In the genomic region with DNA sequence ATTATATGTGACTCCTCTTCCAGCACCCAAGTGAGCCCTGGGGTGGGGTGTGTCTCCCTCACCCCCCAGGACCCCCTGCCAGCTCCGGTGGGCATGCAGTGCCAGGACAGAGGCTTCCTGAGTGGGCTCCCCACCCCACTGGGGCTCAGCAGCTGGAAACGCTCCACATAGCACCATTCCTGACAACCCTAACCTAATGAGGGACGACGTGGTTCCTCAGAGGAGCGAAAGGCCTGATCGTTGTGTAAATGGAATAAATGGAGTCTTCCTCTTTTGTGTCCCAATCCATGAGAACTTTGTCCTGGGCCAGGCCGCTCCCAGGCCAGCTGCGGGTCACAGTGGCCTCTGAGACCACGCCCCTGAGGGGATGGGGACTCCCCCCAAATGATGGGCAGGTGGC, we compare ENCODE assay signal across 21 cellular contexts. TPM values are rescaled to one million over a fixed set of nuclear protein-coding genes. Genes with fewer than 3 reads are reported as not detected.
DNase-seq lines count a peak whose midpoint lies in the region; ATAC-seq and TF ChIP-seq lines count a peak whose summit lies in the region.
"Had no signal": no experiment of that assay in that cellular context is flagged by ENCODE, and none has a peak within 500 bp of the region (broad histone marks: within the 10 kb centered on the region; RNA-seq: fewer than 3 reads in every experiment).

No MANE protein-coding gene starts in this region.

- H3K9me3 Mint-ChIP-seq in endodermal cell (no peaks in the 10 kb centered on the region), osteocyte (ENCODE audit: unreplicated experiment) (no peaks in the 10 kb centered on the region)

- H3K27ac Mint-ChIP-seq in endodermal cell, result no peak overlapping the region
- no peak overlapping the region for H3K27ac Mint-ChIP-seq in osteocyte (ENCODE audit: unreplicated experiment)
- H3K27ac Mint-ChIP-seq: CD4-positive, alpha-beta memory T cell had no signal

- H3K36me3 Mint-ChIP-seq in endodermal cell (ENCODE audit: low read depth), result no peaks in the 10 kb centered on the region
- H3K36me3 Mint-ChIP-seq in osteocyte (ENCODE audit: unreplicated experiment), result no peaks in the 10 kb centered on the region
- H3K36me3 Mint-ChIP-seq: CD4-positive, alpha-beta memory T cell had no signal

- H3K27me3 ChIP-seq in H7 (ENCODE audit: control insufficient read depth, insufficient read depth, low read length), result peaks cover 61% of the 10 kb centered on the region
- peaks cover 58% of the 10 kb centered on the region for H3K27me3 ChIP-seq in endodermal cell (ENCODE audit: control insufficient read depth, insufficient read depth, low read length, poor library complexity, severe bottlenecking)

- TF ChIP-seq CTCF in endodermal cell (conservative IDR thresholded peaks at IDR 0.05), result no peak
- no peak for TF ChIP-seq CTCF in osteocyte (IDR thresholded peaks at IDR 0.05)

- H3K4me3 Mint-ChIP-seq in endodermal cell (no peak overlapping the region), osteocyte (ENCODE audit: unreplicated experiment) (no peak overlapping the region)
- H3K4me3 Mint-ChIP-seq: CD4-positive, alpha-beta memory T cell had no signal

- DNase-seq in activated CD4-positive, CD25-positive, alpha-beta regulatory T cell treated with anti-CD3 and anti-CD28 coated beads, Interleukin-2, amount 50 U/mL, for 72 hours, result peak; percentile 17
- DNase-seq in activated CD4-positive, CD25-positive, alpha-beta regulatory T cell (lab: John Stamatoyannopoulos, UW), result no peak
- DNase-seq in H7, result peak; percentile 34
- DNase-seq in endodermal cell, result peak; percentile 15
- peak; percentile 69 for DNase-seq in osteocyte (ENCODE audit: extremely low spot score, unreplicated experiment)
- DNase-seq in stimulated activated naive CD4-positive, alpha-beta T cell treated with Interleukin-2 at 50 U/mL for 16 hours (lab: John Stamatoyannopoulos, UW), result no peak
- DNase-seq: 8988T; Calu3; CD4-positive, alpha-beta memory T cell; DMS53; NCI-H1436; NCI-H2029; NCI-H2171 treated with DMSO at 0.1 percent for 48 hours; NCI-H446 treated with DMSO at 0.1 percent for 48 hours; NCI-H748 treated with DMSO at 0.1 percent for 48 hours; OCI-M1; RPMI8226 had no signal

- no peak overlapping the region for H3K27ac ChIP-seq in endodermal cell (ENCODE audit: low read depth, low read length)

- peaks cover 64% of the 10 kb centered on the region for H3K27me3 Mint-ChIP-seq in endodermal cell (ENCODE audit: insufficient read depth)
- H3K27me3 Mint-ChIP-seq in osteocyte (ENCODE audit: unreplicated experiment), result peaks cover 72% of the 10 kb centered on the region

- 81 to 90% methylated on average over 6 to 9 of the region's 9 CpGs for WGBS in endodermal cell (ENCODE audit: insufficient coverage in 1 of 2, insufficient read length in 1 of 2), 2 experiments

- H3K9me3 ChIP-seq in endodermal cell (ENCODE audit: control insufficient read depth, low read length), result no peaks in the 10 kb centered on the region

- H3K36me3 ChIP-seq in H7 (replicated peaks; ENCODE audit: control insufficient read depth, insufficient read depth, low read length), result no peaks in the 10 kb centered on the region
- no peaks in the 10 kb centered on the region for H3K36me3 ChIP-seq in endodermal cell (ENCODE audit: control insufficient read depth, insufficient read depth, low read length)

- H3K9ac ChIP-seq in endodermal cell (ENCODE audit: extremely low read depth, low read length, poor library complexity, severe bottlenecking), result no peak overlapping the region

- H3K4me1 Mint-ChIP-seq in endodermal cell, result peaks cover 40% of the 10 kb centered on the region
- peaks cover 9% of the 10 kb centered on the region for H3K4me1 Mint-ChIP-seq in osteocyte (ENCODE audit: unreplicated experiment)

- ATAC-seq in GM19467 (IDR thresholded peaks at IDR 0.05; ENCODE audit: unreplicated experiment), result no peak
- ATAC-seq in GM19395 (IDR thresholded peaks at IDR 0.05; ENCODE audit: unreplicated experiment), result no peak
- ATAC-seq: K562 had no signal

- H3K4me3 ChIP-seq in H7 (ENCODE audit: insufficient read depth, low read depth, low read length) (no peak overlapping the region), endodermal cell (ENCODE audit: low read length) (no peak overlapping the region)
- H3K4me3 ChIP-seq: K562 had no signal

- peaks cover 14% of the 10 kb centered on the region for H3K4me1 ChIP-seq in endodermal cell (ENCODE audit: control insufficient read depth, insufficient read depth, low read length)

RNA-seq across cellular contexts. Expression of gene TSPEAR, which starts 1.8 kb away (rescaled TPM):
- total RNA-seq in H7 (2014; rRNA removed; shearing (Covaris generic)), result 1.0 and 1.8 TPM in 2 replicates
- total RNA-seq in endodermal cell (1 to 10 TPM; 1.5 to 6.0 TPM), osteocyte (not detected in 2 replicates)
- polyA plus RNA-seq in endodermal cell (2013, experiment 1 of 2), result 0.32 TPM
- 0.29 TPM for polyA plus RNA-seq in endodermal cell (2013, experiment 2 of 2)
- total RNA-seq: Calu3; CD4-positive, alpha-beta memory T cell; K562 had no signal
- polyA plus RNA-seq: BJ, K562 had no signal

RNA-seq across cellular contexts. Expression of gene KRTAP10-12, which starts 16.2 kb away (rescaled TPM):
- total RNA-seq in H7 (2014; rRNA removed; shearing (Covaris generic)), result not detected in 2 replicates
- not detected for total RNA-seq in endodermal cell
- polyA plus RNA-seq in endodermal cell (2013, experiment 1 of 2), result not detected
- polyA plus RNA-seq in endodermal cell (2013, experiment 2 of 2), result not detected
- total RNA-seq in osteocyte, result not detected in 2 replicates
- total RNA-seq: Calu3; CD4-positive, alpha-beta memory T cell; K562 had no signal
- polyA plus RNA-seq: BJ; CD4-positive, alpha-beta memory T cell; K562 had no signal

RNA-seq across cellular contexts. Expression of gene KRTAP12-1, which starts 31.2 kb away (rescaled TPM):
- total RNA-seq in H7 (2014; rRNA removed; shearing (Covaris generic)), result 0.17 TPM in 1 of 2 replicates, not detected in the other
- total RNA-seq in endodermal cell (not detected), osteocyte (not detected in 2 replicates)
- not detected for polyA plus RNA-seq in endodermal cell (2013, experiment 1 of 2)
- polyA plus RNA-seq in endodermal cell (2013, experiment 2 of 2), result not detected
- total RNA-seq: Calu3; CD4-positive, alpha-beta memory T cell; K562 had no signal
- polyA plus RNA-seq: BJ; CD4-positive, alpha-beta memory T cell; K562 had no signal

RNA-seq across cellular contexts. Expression of gene KRTAP12-2, which starts 46.4 kb away (rescaled TPM):
- total RNA-seq in H7 (2014; rRNA removed; shearing (Covaris generic)), result not detected in 2 replicates
- total RNA-seq in endodermal cell (not detected), osteocyte (not detected in 2 replicates)
- not detected for polyA plus RNA-seq in endodermal cell (2013, experiment 1 of 2)
- not detected for polyA plus RNA-seq in endodermal cell (2013, experiment 2 of 2)
- total RNA-seq: Calu3; CD4-positive, alpha-beta memory T cell; K562 had no signal
- polyA plus RNA-seq: BJ; CD4-positive, alpha-beta memory T cell; K562 had no signal

RNA-seq across cellular contexts. Expression of gene KRTAP12-3, which starts 55.4 kb away (rescaled TPM):
- not detected in 2 replicates for total RNA-seq in H7 (2014; rRNA removed; shearing (Covaris generic))
- total RNA-seq in endodermal cell (not detected), osteocyte (not detected in 2 replicates)
- not detected for polyA plus RNA-seq in endodermal cell (2013, experiment 1 of 2)
- not detected for polyA plus RNA-seq in endodermal cell (2013, experiment 2 of 2)
- total RNA-seq: Calu3; CD4-positive, alpha-beta memory T cell; K562 had no signal
- polyA plus RNA-seq: BJ, K562 had no signal

Comparison
In these comparisons a context has a peak if more than half of its experiments do, and no peak if none do; other contexts are left out.
1. DNase-seq: peak in activated CD4-positive, CD25-positive, alpha-beta regulatory T cell treated with anti-CD3 and anti-CD28 coated beads, Interleukin-2, amount 50 U/mL, for 72 hours (single experiment), H7 (single experiment), endodermal cell (single experiment) and osteocyte (single experiment); none in activated CD4-positive, CD25-positive, alpha-beta regulatory T cell (0 of 4) and stimulated activated naive CD4-positive, alpha-beta T cell treated with Interleukin-2 at 50 U/mL for 16 hours (single experiment).